Comparison of ENCODE assay signal across 15 cellular contexts in genomic region chr11:108559340-108559739, GRCh38. TPM values are rescaled to one million over a fixed set of nuclear protein-coding genes. Genes with fewer than 3 reads are reported as not detected.
A peak's percentile ranks its signal among the peaks of the same experiment; 100 is the strongest.
DNase-seq lines count a peak whose midpoint lies in the region; ATAC-seq and TF ChIP-seq lines count a peak whose summit lies in the region.
"Had no signal": no experiment of that assay in that cellular context is flagged by ENCODE, and none has a peak within 500 bp of the region (broad histone marks: within the 10 kb centered on the region; RNA-seq: fewer than 3 reads in every experiment).

No MANE protein-coding gene starts in this region.

- H3K79me2 ChIP-seq in DND-41 (ENCODE audit: insufficient read depth, low read length): no peaks in the 10 kb centered on the region
- no peaks in the 10 kb centered on the region for H3K79me2 ChIP-seq in GM23338 (replicated peaks; ENCODE audit: insufficient read depth)

- H3K27ac Mint-ChIP-seq in naive thymus-derived CD8-positive, alpha-beta T cell: peak overlapping the region in 2 of 10 donors; percentile 7 to 79
- H3K27ac Mint-ChIP-seq in GM23338: no peak overlapping the region
- H3K27ac Mint-ChIP-seq in activated T-helper 1 cell treated with anti-CD3 and anti-CD28 coated beads, Interleukin-12 subunit alpha, Interleukin-12 subunit beta, Interleukin-2, Interleukin-4 antibody, amounts not matched to agents 30 ng/mL and 10 ng/mL and 1 ng/mL, durations not matched to agents 14 hours and 24 hours and 36 hours: no peak overlapping the region
- H3K27ac Mint-ChIP-seq: activated B cell treated with CpG ODN at 0.5 μM for 24 hours, H9 had no signal

- H4K20me1 ChIP-seq in DND-41 (ENCODE audit: insufficient read depth, low read length) (no peaks in the 10 kb centered on the region), GM23338 (replicated peaks; ENCODE audit: insufficient read depth) (no peaks in the 10 kb centered on the region; the same call in 1 of the 2 replicates)

- H3K9me3 ChIP-seq in DND-41 (ENCODE audit: insufficient read depth, low read length, severe bottlenecking): no peaks in the 10 kb centered on the region
- H3K9me3 ChIP-seq: right lobe of liver, thoracic aorta had no signal

- DNase-seq in DND-41: no peak
- peak; percentile 74 for DNase-seq in LHCN-M2 (ENCODE audit: low read depth)
- DNase-seq in cardiac fibroblast (ENCODE audit: low read depth in 2 of 2): peak; percentile 14 to 69
- peak in 2 of 10 donors; percentile 44 to 52 for DNase-seq in naive thymus-derived CD8-positive, alpha-beta T cell
- DNase-seq in GM23338 (ENCODE audit: low spot score): no peak
- no peak for DNase-seq in NCI-H1417 treated with DMSO at 0.1 percent for 48 hours (lab: John Stamatoyannopoulos, UW)
- no peak for DNase-seq in activated T-helper 1 cell treated with anti-CD3 and anti-CD28 coated beads, Interleukin-12 subunit alpha, Interleukin-12 subunit beta, Interleukin-2, Interleukin-4 antibody, amounts not matched to agents 30 ng/mL and 10 ng/mL and 1 ng/mL, durations not matched to agents 14 hours and 24 hours and 36 hours (ENCODE audit: low spot score)
- DNase-seq: activated B cell treated with CpG ODN at 0.5 μM for 24 hours, foreskin keratinocyte, H9, NCI-H1694, right lobe of liver had no signal

- H2AFZ ChIP-seq in DND-41 (ENCODE audit: low read depth, low read length) (no peak overlapping the region), GM23338 (no peak overlapping the region)

- H3K4me2 ChIP-seq in DND-41 (ENCODE audit: insufficient read depth, low read length) (no peak overlapping the region), GM23338 (no peak overlapping the region)

- no peaks in the 10 kb centered on the region for H3K36me3 ChIP-seq in DND-41 (ENCODE audit: insufficient read depth, low read length)
- no peaks in the 10 kb centered on the region for H3K36me3 ChIP-seq in GM23338 (ENCODE audit: insufficient read depth)
- H3K36me3 ChIP-seq: cardiac muscle cell, right lobe of liver, thoracic aorta had no signal

- H3K4me1 ChIP-seq in DND-41 (ENCODE audit: insufficient read depth, low read length): no peaks in the 10 kb centered on the region
- no peaks in the 10 kb centered on the region for H3K4me1 ChIP-seq in GM23338 (ENCODE audit: insufficient read depth)

- H3K9me2 ChIP-seq in GM23338 (ENCODE audit: insufficient read depth): no peaks in the 10 kb centered on the region

- no peaks in the 10 kb centered on the region for H3K27me3 Mint-ChIP-seq in naive thymus-derived CD8-positive, alpha-beta T cell
- H3K27me3 Mint-ChIP-seq in GM23338 (ENCODE audit: insufficient read depth, low read depth, poor library complexity): peaks cover 3% of the 10 kb centered on the region
- H3K27me3 Mint-ChIP-seq in activated T-helper 1 cell treated with anti-CD3 and anti-CD28 coated beads, Interleukin-12 subunit alpha, Interleukin-12 subunit beta, Interleukin-2, Interleukin-4 antibody, amounts not matched to agents 30 ng/mL and 10 ng/mL and 1 ng/mL, durations not matched to agents 14 hours and 24 hours and 36 hours (ENCODE audit: insufficient read depth): peaks cover 2% of the 10 kb centered on the region

- no peaks in the 10 kb centered on the region for H3K36me3 Mint-ChIP-seq in naive thymus-derived CD8-positive, alpha-beta T cell
- H3K36me3 Mint-ChIP-seq in GM23338 (ENCODE audit: low read depth): no peaks in the 10 kb centered on the region
- no peaks in the 10 kb centered on the region for H3K36me3 Mint-ChIP-seq in activated T-helper 1 cell treated with anti-CD3 and anti-CD28 coated beads, Interleukin-12 subunit alpha, Interleukin-12 subunit beta, Interleukin-2, Interleukin-4 antibody, amounts not matched to agents 30 ng/mL and 10 ng/mL and 1 ng/mL, durations not matched to agents 14 hours and 24 hours and 36 hours (ENCODE audit: low read depth)

- peak overlapping the region in 7 of 10 donors; percentile 0 to 57 (median 46) for H3K4me3 Mint-ChIP-seq in naive thymus-derived CD8-positive, alpha-beta T cell
- no peak overlapping the region for H3K4me3 Mint-ChIP-seq in GM23338
- no peak overlapping the region for H3K4me3 Mint-ChIP-seq in activated T-helper 1 cell treated with anti-CD3 and anti-CD28 coated beads, Interleukin-12 subunit alpha, Interleukin-12 subunit beta, Interleukin-2, Interleukin-4 antibody, amounts not matched to agents 30 ng/mL and 10 ng/mL and 1 ng/mL, durations not matched to agents 14 hours and 24 hours and 36 hours
- H3K4me3 Mint-ChIP-seq: activated B cell treated with CpG ODN at 0.5 μM for 24 hours, H9 had no signal

- no peak overlapping the region for H3K27ac ChIP-seq in DND-41 (ENCODE audit: low read length)
- no peak overlapping the region for H3K27ac ChIP-seq in GM23338 (ENCODE audit: low read depth)
- H3K27ac ChIP-seq: cardiac muscle cell, foreskin keratinocyte, right lobe of liver, thoracic aorta had no signal

- no peak overlapping the region for H3K4me3 ChIP-seq in DND-41 (ENCODE audit: low read depth in 1 of 2, low read length in 2 of 2)
- no peak overlapping the region for H3K4me3 ChIP-seq in cardiac fibroblast (replicated peaks in 1 of 2; ENCODE audit: low read depth in 2 of 2, low read length in 2 of 2)
- no peak overlapping the region for H3K4me3 ChIP-seq in GM23338
- H3K4me3 ChIP-seq: cardiac muscle cell, right lobe of liver, thoracic aorta had no signal

- peaks cover 4 to 24% (median 21%) of the 10 kb centered on the region in 4 donors for H3K4me1 Mint-ChIP-seq in naive thymus-derived CD8-positive, alpha-beta T cell
- peaks cover 17% of the 10 kb centered on the region for H3K4me1 Mint-ChIP-seq in GM23338
- peaks cover 17% of the 10 kb centered on the region for H3K4me1 Mint-ChIP-seq in activated T-helper 1 cell treated with anti-CD3 and anti-CD28 coated beads, Interleukin-12 subunit alpha, Interleukin-12 subunit beta, Interleukin-2, Interleukin-4 antibody, amounts not matched to agents 30 ng/mL and 10 ng/mL and 1 ng/mL, durations not matched to agents 14 hours and 24 hours and 36 hours (ENCODE audit: low read depth)
- H3K4me1 Mint-ChIP-seq: activated B cell treated with CpG ODN at 0.5 μM for 24 hours had no signal

- intact Hi-C loops in activated T-helper 1 cell treated with anti-CD3 and anti-CD28 coated beads, Interleukin-12 subunit alpha, Interleukin-12 subunit beta, Interleukin-2, Interleukin-4 antibody, amounts not matched to agents 30 ng/mL and 10 ng/mL and 1 ng/mL, durations not matched to agents 14 hours and 24 hours and 36 hours (cut with micrococcal nuclease): no loop called here

- H3K27me3 ChIP-seq in DND-41 (ENCODE audit: insufficient read depth, low read length, poor library complexity): peaks cover 4% of the 10 kb centered on the region
- no peaks in the 10 kb centered on the region for H3K27me3 ChIP-seq in GM23338 (ENCODE audit: insufficient read depth)
- H3K27me3 ChIP-seq: cardiac muscle cell, foreskin keratinocyte, right lobe of liver had no signal

- POLR2A ChIA-PET in naive thymus-derived CD8-positive, alpha-beta T cell (lab: Charles Lee): interaction anchor here (0.9 kb wide), 1 partner anchor 61 kb away, joined by 3 read pairs; the partner anchor contains the start of gene POGLUT3

- ATAC-seq in DND-41 (ENCODE audit: insufficient read depth, low read depth) (peak; percentile 78), GM19395 (IDR thresholded peaks at IDR 0.05; ENCODE audit: unreplicated experiment) (no peak), GM23338 (no peak)
- ATAC-seq in naive thymus-derived CD8-positive, alpha-beta T cell: peak; percentile 64 to 93
- ATAC-seq: foreskin keratinocyte had no signal

- TF ChIP-seq CTCF in DND-41 (IDR thresholded peaks at IDR 0.05; ENCODE audit: borderline replicate concordance, extremely low read depth, low read length, poor library complexity, severe bottlenecking): no peak
- no peak for TF ChIP-seq CTCF in cardiac fibroblast (IDR thresholded peaks at IDR 0.05; ENCODE audit: low read depth, low read length)
- TF ChIP-seq CTCF in GM23338 (conservative IDR thresholded peaks at IDR 0.05; ENCODE audit: low read depth in 2 of 2): no peak

- H3F3A ChIP-seq in GM23338 (replicated peaks; ENCODE audit: low read depth): no peaks in the 10 kb centered on the region

- H3K9me3 Mint-ChIP-seq in naive thymus-derived CD8-positive, alpha-beta T cell: no peaks in the 10 kb centered on the region
- no peaks in the 10 kb centered on the region for H3K9me3 Mint-ChIP-seq in GM23338
- no peaks in the 10 kb centered on the region for H3K9me3 Mint-ChIP-seq in activated T-helper 1 cell treated with anti-CD3 and anti-CD28 coated beads, Interleukin-12 subunit alpha, Interleukin-12 subunit beta, Interleukin-2, Interleukin-4 antibody, amounts not matched to agents 30 ng/mL and 10 ng/mL and 1 ng/mL, durations not matched to agents 14 hours and 24 hours and 36 hours
- H3K9me3 Mint-ChIP-seq: activated B cell treated with CpG ODN at 0.5 μM for 24 hours, H9 had no signal

- no peak overlapping the region for H3K9ac ChIP-seq in DND-41 (ENCODE audit: low read depth, low read length)

TF ChIP-seq in GM23338, 12 proteins besides CTCF, POLR2A, EP300 and RAD21:
- TF ChIP-seq CREB1 (CRISPR knock-in tag; IDR thresholded peaks at IDR 0.05; ENCODE audit: low read depth) (no peak), ZNF331 (CRISPR knock-in tag; IDR thresholded peaks at IDR 0.05; ENCODE audit: low read depth) (no peak), POLR2AphosphoS5 (IDR thresholded peaks at IDR 0.05; ENCODE audit: low read depth) (no peak), NANOG (IDR thresholded peaks at IDR 0.05; ENCODE audit: borderline replicate concordance) (no peak), EZH2 (IDR thresholded peaks at IDR 0.05; ENCODE audit: low read depth, unreplicated experiment) (no peak), JUNB (IDR thresholded peaks at IDR 0.05; ENCODE audit: unreplicated experiment) (no peak), ZNF114 (CRISPR knock-in tag; IDR thresholded peaks at IDR 0.05) (no peak)

RNA-seq across cellular contexts. Expression of gene EXPH5, which starts 34.2 kb away (rescaled TPM):
- 5.2 and 5.5 TPM in 2 replicates for total RNA-seq in LHCN-M2 (2014; rRNA removed)
- 1.2 TPM for polyA plus RNA-seq in LHCN-M2 (2012)
- 1 to 10 TPM; 8.6 to 8.7 TPM for total RNA-seq in naive thymus-derived CD8-positive, alpha-beta T cell
- 1 to 10 TPM in 2 of 3 donors, under 1 TPM in 1; 0.82 to 2.3 (median 1.9) TPM for polyA plus RNA-seq in naive thymus-derived CD8-positive, alpha-beta T cell
- total RNA-seq in GM23338 (2014; rRNA removed; shearing (Covaris generic)): 8.4 and 12.6 TPM in 2 replicates
- 2.6 and 3.6 TPM in 2 replicates for polyA plus RNA-seq in GM23338 (2016; fragmentation: Nextera tagmentation; extraction: Ambion mirVana)
- total RNA-seq in activated T-helper 1 cell treated with anti-CD3 and anti-CD28 coated beads, Interleukin-12 subunit alpha, Interleukin-12 subunit beta, Interleukin-2, Interleukin-4 antibody, amounts not matched to agents 30 ng/mL and 10 ng/mL and 1 ng/mL, durations not matched to agents 14 hours and 24 hours and 36 hours: 0.56 and 0.65 TPM in 2 replicates

Comparison
In these comparisons a context has a peak if more than half of its experiments do, and no peak if none do; other contexts are left out.
1. ATAC-seq: peak in DND-41 (single experiment) and naive thymus-derived CD8-positive, alpha-beta T cell (2 of 2); none in GM19395 (single experiment) and GM23338 (single experiment).
2. DNase-seq: peak in LHCN-M2 (single experiment) and cardiac fibroblast (2 of 2); none in DND-41 (single experiment), GM23338 (single experiment), NCI-H1417 treated with DMSO at 0.1 percent for 48 hours (single experiment) and activated T-helper 1 cell treated with anti-CD3 and anti-CD28 coated beads, Interleukin-12 subunit alpha, Interleukin-12 subunit beta, Interleukin-2, Interleukin-4 antibody, amounts not matched to agents 30 ng/mL and 10 ng/mL and 1 ng/mL, durations not matched to agents 14 hours and 24 hours and 36 hours (single experiment).
3. H3K4me3 Mint-ChIP-seq: peak in naive thymus-derived CD8-positive, alpha-beta T cell (7 of 10); none in GM23338 (single experiment) and activated T-helper 1 cell treated with anti-CD3 and anti-CD28 coated beads, Interleukin-12 subunit alpha, Interleukin-12 subunit beta, Interleukin-2, Interleukin-4 antibody, amounts not matched to agents 30 ng/mL and 10 ng/mL and 1 ng/mL, durations not matched to agents 14 hours and 24 hours and 36 hours (single experiment).